In genomic region chr9:113463418-113464285, GRCh38 we compare ENCODE assay signal across 8 cellular contexts. TPM values are rescaled to one million over a fixed set of nuclear protein-coding genes. Genes with fewer than 3 reads are reported as not detected.
DNase-seq lines count a peak whose midpoint lies in the region; ATAC-seq and TF ChIP-seq lines count a peak whose summit lies in the region.

TSS of gene RGS3 (plus strand) at chr9:113463727. CDS start at chr9:113463803, 76 bp downstream.

- no peaks in the 10 kb centered on the region for H3K4me1 ChIP-seq in CD8-positive, alpha-beta memory T cell (ENCODE audit: insufficient read depth, low read length)
- peaks cover 6% of the 10 kb centered on the region for H3K4me1 ChIP-seq in cardiac muscle cell (ENCODE audit: low read depth)

- no peak for DNase-seq in CD8-positive, alpha-beta memory T cell
- peak; percentile 81 for DNase-seq in NCI-H1105 treated with DMSO at 0.1 percent for 48 hours (lab: John Stamatoyannopoulos, UW)
- DNase-seq in activated CD4-positive, alpha-beta memory T cell treated with anti-CD3 and anti-CD28 coated beads for 36 hours, result no peak
- DNase-seq in cardiac muscle cell (ENCODE audit: low read depth in 1 of 2, low spot score in 1 of 2), result peak in 1 of 2 donors; percentile 93
- peak; percentile 84 for DNase-seq in osteocyte (ENCODE audit: extremely low spot score, unreplicated experiment)
- DNase-seq in NOMO-1 treated with DMSO at 0.1 percent for 48 hours (lab: John Stamatoyannopoulos, UW; ENCODE audit: unreplicated experiment), result no peak

- no peak within 1 kb of the TSS for H3K4me3 Mint-ChIP-seq in CD8-positive, alpha-beta memory T cell
- H3K4me3 Mint-ChIP-seq in activated CD4-positive, alpha-beta memory T cell treated with anti-CD3 and anti-CD28 coated beads for 36 hours, result no peak within 1 kb of the TSS
- no peak within 1 kb of the TSS for H3K4me3 Mint-ChIP-seq in osteocyte (ENCODE audit: unreplicated experiment)

- peaks cover 0 to 2% (median 0%) of the 10 kb centered on the region in 3 donors for H3K4me1 Mint-ChIP-seq in CD8-positive, alpha-beta memory T cell
- H3K4me1 Mint-ChIP-seq in activated CD4-positive, alpha-beta memory T cell treated with anti-CD3 and anti-CD28 coated beads for 36 hours (ENCODE audit: low read depth), result no peaks in the 10 kb centered on the region
- peaks cover 3% of the 10 kb centered on the region for H3K4me1 Mint-ChIP-seq in osteocyte (ENCODE audit: unreplicated experiment)

- H3K27me3 ChIP-seq in CD8-positive, alpha-beta memory T cell (ENCODE audit: insufficient read depth, low read length, poor library complexity, severe bottlenecking), result no peaks in the 10 kb centered on the region
- H3K27me3 ChIP-seq in cardiac muscle cell, result no peaks in the 10 kb centered on the region

- H3K36me3 ChIP-seq in CD8-positive, alpha-beta memory T cell (ENCODE audit: insufficient read depth, low read length), result no peaks in the 10 kb centered on the region
- no peaks in the 10 kb centered on the region for H3K36me3 ChIP-seq in cardiac muscle cell

- peaks cover 0 to 2% of the 10 kb centered on the region in 2 donors for H3K27me3 Mint-ChIP-seq in CD8-positive, alpha-beta memory T cell
- no peaks in the 10 kb centered on the region for H3K27me3 Mint-ChIP-seq in activated CD4-positive, alpha-beta memory T cell treated with anti-CD3 and anti-CD28 coated beads for 36 hours
- peaks cover 14% of the 10 kb centered on the region for H3K27me3 Mint-ChIP-seq in osteocyte (ENCODE audit: unreplicated experiment)

- peak within 1 kb of the TSS in 1 of 8 donors; percentile 57 for H3K27ac Mint-ChIP-seq in CD8-positive, alpha-beta memory T cell
- H3K27ac Mint-ChIP-seq in activated CD4-positive, alpha-beta memory T cell treated with anti-CD3 and anti-CD28 coated beads for 36 hours, result no peak within 1 kb of the TSS
- H3K27ac Mint-ChIP-seq in osteocyte (ENCODE audit: unreplicated experiment), result no peak within 1 kb of the TSS

- peaks cover 0 to 8% (median 3%) of the 10 kb centered on the region in 5 donors for H3K9me3 Mint-ChIP-seq in CD8-positive, alpha-beta memory T cell
- H3K9me3 Mint-ChIP-seq in activated CD4-positive, alpha-beta memory T cell treated with anti-CD3 and anti-CD28 coated beads for 36 hours, result peaks cover 4% of the 10 kb centered on the region
- peaks cover 4% of the 10 kb centered on the region for H3K9me3 Mint-ChIP-seq in osteocyte (ENCODE audit: unreplicated experiment)

- H3K36me3 Mint-ChIP-seq in CD8-positive, alpha-beta memory T cell, result peaks cover 0 to 4% (median 0%) of the 10 kb centered on the region in 3 donors
- H3K36me3 Mint-ChIP-seq in activated CD4-positive, alpha-beta memory T cell treated with anti-CD3 and anti-CD28 coated beads for 36 hours, result no peaks in the 10 kb centered on the region
- H3K36me3 Mint-ChIP-seq in osteocyte (ENCODE audit: unreplicated experiment), result peaks cover 3% of the 10 kb centered on the region

- no peak within 1 kb of the TSS for H3K27ac ChIP-seq in CD8-positive, alpha-beta memory T cell (ENCODE audit: low read depth, low read length)
- H3K27ac ChIP-seq in cardiac muscle cell, result peak within 1 kb of the TSS; percentile 28

- ATAC-seq in GM21447 (IDR thresholded peaks at IDR 0.05; ENCODE audit: unreplicated experiment) (no peak), GM18909 (IDR thresholded peaks at IDR 0.05; ENCODE audit: poor library complexity, unreplicated experiment) (no peak)

- CTCF ChIA-PET in CD8-positive, alpha-beta memory T cell (lab: Charles Lee), result no interaction called here
- CTCF ChIA-PET in activated CD4-positive, alpha-beta memory T cell treated with anti-CD3 and anti-CD28 coated beads for 36 hours (lab: Charles Lee), result interaction anchor here (1.7 kb wide), 1 partner anchor 191 kb away, joined by 5 read pairs; no protein-coding TSS in a partner anchor

- intact Hi-C loops in activated CD4-positive, alpha-beta memory T cell treated with anti-CD3 and anti-CD28 coated beads for 36 hours (cut with micrococcal nuclease), result no loop called here

- TF ChIP-seq CTCF in cardiac muscle cell (IDR thresholded peaks at IDR 0.05; ENCODE audit: low read depth, low read length) (no peak), osteocyte (IDR thresholded peaks at IDR 0.05) (no peak)

- POLR2A ChIA-PET in CD8-positive, alpha-beta memory T cell (lab: Charles Lee), result no interaction called here
- POLR2A ChIA-PET in activated CD4-positive, alpha-beta memory T cell treated with anti-CD3 and anti-CD28 coated beads for 36 hours (lab: Charles Lee), result no interaction called here

- H3K4me3 ChIP-seq in CD8-positive, alpha-beta memory T cell (ENCODE audit: low read length), result no peak within 1 kb of the TSS
- H3K4me3 ChIP-seq in cardiac muscle cell, result peak within 1 kb of the TSS; percentile 41

- no peaks in the 10 kb centered on the region for H3K9me3 ChIP-seq in CD8-positive, alpha-beta memory T cell (ENCODE audit: low read length)
- no peaks in the 10 kb centered on the region for H3K9me3 ChIP-seq in cardiac muscle cell (ENCODE audit: low read depth)

RNA-seq across cellular contexts. Expression of gene RGS3, which starts in this region (rescaled TPM):
- 10 to 100 TPM; 89.2 to 91.2 TPM for total RNA-seq in CD8-positive, alpha-beta memory T cell
- polyA plus RNA-seq in CD8-positive, alpha-beta memory T cell, result 59.8 TPM
- total RNA-seq in activated CD4-positive, alpha-beta memory T cell treated with anti-CD3 and anti-CD28 coated beads for 36 hours, result 10 to 100 TPM; 54.4 to 57.7 TPM
- total RNA-seq in cardiac muscle cell, result 102 and 126 TPM in 2 replicates
- 94.7 and 94.9 TPM in 2 replicates for polyA plus RNA-seq in cardiac muscle cell
- total RNA-seq in osteocyte, result 53.8 and 67.8 TPM in 2 replicates

Comparison
In these comparisons a context has a peak if more than half of its experiments do, and no peak if none do; other contexts are left out.
1. DNase-seq: peak in NCI-H1105 treated with DMSO at 0.1 percent for 48 hours (single experiment) and osteocyte (single experiment); none in CD8-positive, alpha-beta memory T cell (0 of 5), activated CD4-positive, alpha-beta memory T cell treated with anti-CD3 and anti-CD28 coated beads for 36 hours (single experiment) and NOMO-1 treated with DMSO at 0.1 percent for 48 hours (single experiment).